22 cellular contexts compared by ENCODE assay signal in the genomic region with DNA sequence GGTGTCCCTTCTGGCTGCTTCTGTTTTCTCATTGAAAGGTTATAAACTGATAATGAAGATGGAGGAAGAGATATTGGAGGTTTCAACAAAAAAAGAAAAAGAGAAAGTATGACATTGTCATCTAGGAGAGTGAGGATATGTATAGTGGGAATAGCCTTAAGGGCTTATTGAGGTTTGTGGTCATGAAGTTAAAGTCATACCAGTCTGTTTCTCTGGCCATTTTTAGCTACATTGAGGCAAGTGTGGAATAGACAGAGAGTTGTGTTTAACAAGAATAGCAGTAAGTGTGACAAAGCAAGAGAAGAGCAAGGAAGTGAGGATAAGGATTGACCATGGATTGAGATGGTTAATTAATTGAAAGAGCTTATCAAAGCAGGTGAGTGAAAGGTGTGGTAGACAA.
A peak's percentile ranks its signal among the peaks of the same experiment; 100 is the strongest.
DNase-seq lines count a peak whose midpoint lies in the region; ATAC-seq, FAIRE-seq and TF ChIP-seq lines count a peak whose summit lies in the region.
"Had no signal": no experiment of that assay in that cellular context is flagged by ENCODE, and none has a peak within 500 bp of the region (broad histone marks: within the 10 kb centered on the region; RNA-seq: fewer than 3 reads in every experiment).

No MANE protein-coding gene starts in this region.

- no peak for TF ChIP-seq CTCF in body of pancreas (IDR thresholded peaks at IDR 0.05)

- TF ChIP-seq POLR2A in GM12892 (IDR thresholded peaks at IDR 0.05; ENCODE audit: low read depth, low read length) (no peak), body of pancreas (IDR thresholded peaks at IDR 0.05) (no peak)

- ATAC-seq in GM19452 (IDR thresholded peaks at IDR 0.05; ENCODE audit: unreplicated experiment) (peak; percentile 92), HG02870 (IDR thresholded peaks at IDR 0.05; ENCODE audit: unreplicated experiment) (peak; percentile 93), HG03571 (IDR thresholded peaks at IDR 0.05; ENCODE audit: unreplicated experiment) (peak; percentile 52), body of pancreas (no peak)

- H3K27me3 ChIP-seq in body of pancreas, result no peaks in the 10 kb centered on the region
- H3K27me3 ChIP-seq: BLaER1 treated with 17β-estradiol and CSF1 and Interleukin-3, amounts not matched to agents 10 nM and 100 nM; hepatocyte; right atrium auricular region had no signal

- H3K4me3 ChIP-seq in body of pancreas, result no peak overlapping the region
- H3K4me3 ChIP-seq: BLaER1 treated with 17β-estradiol and CSF1 and Interleukin-3, amounts not matched to agents 10 nM and 100 nM; hepatocyte; lung; right atrium auricular region; thoracic aorta had no signal

- DNase-seq in GM12892 (ENCODE audit: insufficient read length) (no peak), COLO668 (lab: John Stamatoyannopoulos, UW; ENCODE audit: unreplicated experiment) (no peak), KG1 (lab: John Stamatoyannopoulos, UW) (no peak), body of pancreas (no peak)
- DNase-seq in stimulated activated CD4-positive, alpha-beta T cell treated with anti-CD3 and anti-CD28 coated beads, Interleukin-4, amount 100 ng/mL, for 24 hours, result no peak
- DNase-seq: activated CD4-positive, alpha-beta T cell treated with anti-CD3 and anti-CD28 coated beads for 1 hour; activated effector memory CD4-positive, alpha-beta T cell treated with Interleukin-2 at 50 U/mL for 16 hours; amygdala; islet precursor cell; KBM-7; NCI-H2081; NCI-H524 treated with DMSO at 0.1 percent for 48 hours; occipital lobe had no signal

- intact Hi-C loops in body of pancreas (cut with DNase I), result no loop called here

- no peak overlapping the region for H3K27ac ChIP-seq in body of pancreas
- H3K27ac ChIP-seq: BLaER1 treated with 17β-estradiol and CSF1 and Interleukin-3, amounts not matched to agents 10 nM and 100 nM; hepatocyte; right atrium auricular region; thoracic aorta had no signal

- H3K4me1 ChIP-seq in body of pancreas, result no peaks in the 10 kb centered on the region
- H3K4me1 ChIP-seq: right atrium auricular region had no signal

- peak; percentile 48 for FAIRE-seq in GM12892 (lab: Jason Lieb, UNC)
- FAIRE-seq: G401.6 had no signal

- H3K36me3 ChIP-seq in body of pancreas (replicated peaks in 1 of 2; ENCODE audit: insufficient read depth in 1 of 2, low read depth in 2 of 2), result no peaks in the 10 kb centered on the region
- H3K36me3 ChIP-seq: BLaER1 treated with 17β-estradiol and CSF1 and Interleukin-3, amounts not matched to agents 10 nM and 100 nM; right atrium auricular region; thoracic aorta had no signal

- H3K9me3 ChIP-seq in body of pancreas, result no peaks in the 10 kb centered on the region
- H3K9me3 ChIP-seq: BLaER1 treated with 17β-estradiol and CSF1 and Interleukin-3, amounts not matched to agents 10 nM and 100 nM; right atrium auricular region; thoracic aorta had no signal
